ENCODE assay signal across 8 cellular contexts in the genomic region with DNA sequence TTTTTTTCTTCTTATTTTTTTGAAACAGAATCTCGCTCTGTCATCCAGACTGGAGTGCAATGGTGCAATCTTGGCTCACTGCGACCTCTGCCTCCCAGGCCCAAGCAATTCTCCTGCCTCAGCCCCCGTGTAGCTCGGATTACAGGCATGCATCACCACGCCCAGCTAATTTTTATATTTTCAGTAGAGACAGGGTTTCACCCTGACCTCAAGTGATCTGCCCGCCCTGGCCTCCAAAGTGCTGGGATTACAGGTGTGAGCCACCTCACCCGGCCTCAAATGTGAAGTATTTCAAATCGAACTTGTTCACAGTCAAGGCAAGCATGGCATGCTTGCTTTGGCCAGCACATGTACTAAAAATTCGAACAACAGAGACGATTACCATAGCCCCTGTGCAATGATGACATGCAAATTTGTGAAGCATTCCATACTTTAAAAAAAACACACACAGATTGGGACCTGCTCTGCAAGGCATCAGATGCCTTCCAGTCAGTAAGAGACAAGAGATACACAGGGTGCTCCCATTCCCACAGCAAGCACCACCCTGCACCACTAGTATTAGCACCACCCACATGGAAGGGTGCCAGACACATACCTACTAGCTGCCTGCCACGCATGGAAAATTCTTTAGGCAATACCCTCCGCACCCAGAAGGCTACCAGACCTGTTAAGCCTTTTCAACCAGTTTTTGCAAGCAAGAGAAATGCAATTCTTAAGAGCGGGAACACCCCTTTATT. TPM values are rescaled to one million over a fixed set of nuclear protein-coding genes. Genes with fewer than 3 reads are reported as not detected.
A peak's percentile ranks its signal among the peaks of the same experiment; 100 is the strongest.
DNase-seq lines count a peak whose midpoint lies in the region; ATAC-seq, FAIRE-seq and TF ChIP-seq lines count a peak whose summit lies in the region.

No MANE protein-coding gene starts in this region.

- TF ChIP-seq RAD21 in HepG2 (CRISPR knock-in tag; IDR thresholded peaks at IDR 0.05) = no peak

- peak overlapping the region; percentile 68 for H3K4me3 Mint-ChIP-seq in MCF 10A (ENCODE audit: unreplicated experiment)

- no peaks in the 10 kb centered on the region for H3K9me3 ChIP-seq in HepG2 (ENCODE audit: low read length)
- H3K9me3 ChIP-seq in transverse colon = no peaks in the 10 kb centered on the region

- H3K27me3 ChIP-seq in HepG2 (ENCODE audit: control insufficient read depth in 1 of 2, insufficient read depth in 2 of 2, low read length in 2 of 2) = no peaks in the 10 kb centered on the region
- H3K27me3 ChIP-seq in transverse colon = no peaks in the 10 kb centered on the region

- peaks cover 98% of the 10 kb centered on the region for H3K79me2 ChIP-seq in HepG2 (ENCODE audit: insufficient read depth, low read length)

- peak overlapping the region; percentile 70 for H3K4me2 ChIP-seq in HepG2 (ENCODE audit: low read depth, low read length)

- H3K27me3 Mint-ChIP-seq in MCF 10A (ENCODE audit: insufficient read depth, unreplicated experiment) = no peaks in the 10 kb centered on the region

- H3K36me3 ChIP-seq in HepG2 (replicated peaks in 1 of 2; ENCODE audit: control insufficient read depth in 1 of 2, insufficient read depth in 2 of 2, low read length in 2 of 2) = peaks cover 8 to 9% of the 10 kb centered on the region in 2 experiments
- H3K36me3 ChIP-seq in transverse colon = no peaks in the 10 kb centered on the region

- peak overlapping the region; percentile 63 for H3K27ac ChIP-seq in HepG2 (ENCODE audit: extremely low read length, insufficient read depth, low read length)
- H3K27ac ChIP-seq in transverse colon = peak overlapping the region; percentile 39 to 69 (median 55)

- ATAC-seq in HepG2 = peak; percentile 77

- CTCF ChIA-PET in MCF 10A (lab: Yijun Ruan, JAX) (interaction anchor here (0.7 to 2.1 kb wide), 7 partner anchors 9 to 155 kb away, joined by 3 to 6 read pairs (median 3); no protein-coding TSS in a partner anchor), HepG2 (lab: Yijun Ruan, JAX; ENCODE audit: low intra/inter-chr PET ratio, low total read pairs) (no interaction called here)

- H4K20me1 ChIP-seq in HepG2 (ENCODE audit: insufficient read depth, low read length) = peaks cover 99% of the 10 kb centered on the region

- POLR2A ChIA-PET in MCF 10A (lab: Yijun Ruan, JAX) (interaction anchor here (0.7 to 5.4 kb wide), 22 partner anchors 9 to 225 kb away, joined by 3 to 55 read pairs (median 9); a partner anchor contains a TSS), HepG2 (lab: Yijun Ruan, JAX) (interaction anchor here (1.1 to 2.4 kb wide), 3 partner anchors 12 to 65 kb away, joined by 3 to 12 read pairs (median 3); a partner anchor contains a TSS)

- peak; percentile 12 for TF ChIP-seq CTCF in MCF 10A (IDR thresholded peaks at IDR 0.05; ENCODE audit: unreplicated experiment)
- peak; percentile 53 for TF ChIP-seq CTCF in HepG2 (CRISPR knock-in tag; IDR thresholded peaks at IDR 0.05)
- TF ChIP-seq CTCF in transverse colon (IDR thresholded peaks at IDR 0.05) = peak in 1 of 5 experiments; percentile 34
- no peak for TF ChIP-seq CTCF in D721Med (IDR thresholded peaks at IDR 0.05; ENCODE audit: insufficient read depth, missing control alignments)

- no peak overlapping the region for H2AFZ ChIP-seq in HepG2 (ENCODE audit: low read length)

- H3K9ac ChIP-seq in HepG2 (ENCODE audit: insufficient read depth, low read depth, low read length) = no peak overlapping the region

- H3K4me1 Mint-ChIP-seq in MCF 10A (ENCODE audit: insufficient read depth, unreplicated experiment) = peaks cover 49% of the 10 kb centered on the region

- H3K36me3 Mint-ChIP-seq in MCF 10A (ENCODE audit: insufficient read depth, unreplicated experiment) = peaks cover 38% of the 10 kb centered on the region

- H3K4me3 ChIP-seq in HepG2 (replicated peaks in 1 of 3; ENCODE audit: insufficient read depth in 1 of 3, low read depth in 2 of 3, low read length in 3 of 3) (peak overlapping the region in 2 of 3 experiments; percentile 1 to 20; a peak in 3 of 6 replicates), transverse colon (no peak overlapping the region)

- intact Hi-C loops in MCF 10A (cut with micrococcal nuclease) (loop anchor here (5.0 kb wide), 2 partner anchors 44 to 46 kb away; no protein-coding TSS in a partner anchor), HepG2 (cut with micrococcal nuclease; ENCODE audit: unreplicated experiment) (loop anchor here (2.0 to 5.0 kb wide), 3 partner anchors 26 to 64 kb away; a partner anchor contains a TSS), transverse colon (cut with DNase I; ENCODE audit: low total_unique reads) (no loop called here)

- BruUV-seq in MCF 10A (replicated peaks; lab: Mats Ljungman, UMichigan) (no TSS peak), HepG2 (replicated peaks; lab: Mats Ljungman, UMichigan) (no TSS peak)

- TF ChIP-seq POLR2A in HepG2 (IDR thresholded peaks at IDR 0.05; ENCODE audit: insufficient read depth in 1 of 2, low read depth in 2 of 2, low read length in 2 of 2) (no peak), transverse colon (IDR thresholded peaks at IDR 0.05) (no peak), GM12892 (IDR thresholded peaks at IDR 0.05; ENCODE audit: low read depth, low read length) (no peak)

- no peak for TF ChIP-seq EP300 in HepG2 (IDR thresholded peaks at IDR 0.05; ENCODE audit: low read depth in 2 of 2, low read length in 2 of 2)
- no peak for TF ChIP-seq EP300 in HepG2 (CRISPR knock-in tag; IDR thresholded peaks at IDR 0.05; ENCODE audit: borderline replicate concordance)
- TF ChIP-seq EP300 in transverse colon (IDR thresholded peaks at IDR 0.05; ENCODE audit: low read depth) = no peak

- peak overlapping the region; percentile 95 for H3K27ac Mint-ChIP-seq in MCF 10A (ENCODE audit: low read depth, unreplicated experiment)

- FAIRE-seq in HepG2 (lab: Jason Lieb, UNC) (peak; percentile 70), D721Med (lab: Jason Lieb, UNC) (no peak), GM12892 (lab: Jason Lieb, UNC) (no peak)

- H3K9me3 Mint-ChIP-seq in MCF 10A (ENCODE audit: unreplicated experiment) = no peaks in the 10 kb centered on the region

- WGBS in HepG2 (ENCODE audit: low lambda C conversion rate) = 13% methylated on average over 13 of the region's 13 CpGs
- 44 to 46% methylated on average over 7 to 13 of the region's 13 CpGs for WGBS in transverse colon (ENCODE audit: low coverage in 1 of 2), 2 donors

- in situ Hi-C loops in Caki2 (cut with HindIII; ENCODE audit: low pct_unique_long_range_greater_than_20kb, low sequenced_read_pairs) (no loop called here), HepG2 (cut with HindIII; ENCODE audit: extremely low pct_ligation_motif_present, low pct_unique_long_range_greater_than_20kb) (no loop called here), transverse colon (cut with MboI; ENCODE audit: low pct_ligation_motif_present in 1 of 4, low pct_unique_long_range_greater_than_20kb in 1 of 4, low sequenced_read_pairs in 3 of 4) (no loop called here)

- H3K4me1 ChIP-seq in HepG2 (ENCODE audit: insufficient read depth, low read length) (peaks cover 89% of the 10 kb centered on the region), transverse colon (peaks cover 61 to 89% (median 73%) of the 10 kb centered on the region in 4 donors)

- DNase-seq in Caki2 (ENCODE audit: low read depth) (peak; percentile 89), LHCN-M2 (ENCODE audit: low read depth) (peak; percentile 51), MCF 10A (ENCODE audit: unreplicated experiment) (peak; percentile 95), HepG2 (ENCODE audit: low spot score) (peak; percentile 89), transverse colon (peak; percentile 70), D721Med (ENCODE audit: insufficient read length, low spot score) (no peak), GM12892 (ENCODE audit: insufficient read length) (no peak)
- DNase-seq in activated CD4-positive, CD25-positive, alpha-beta regulatory T cell treated with anti-CD3 and anti-CD28 coated beads, Interleukin-2, amount 50 U/mL, for 72 hours = no peak

TF ChIP-seq in HepG2, 621 proteins besides CTCF, POLR2A, EP300 and RAD21 (continues in another document):
- TF ChIP-seq, protein P1, sequence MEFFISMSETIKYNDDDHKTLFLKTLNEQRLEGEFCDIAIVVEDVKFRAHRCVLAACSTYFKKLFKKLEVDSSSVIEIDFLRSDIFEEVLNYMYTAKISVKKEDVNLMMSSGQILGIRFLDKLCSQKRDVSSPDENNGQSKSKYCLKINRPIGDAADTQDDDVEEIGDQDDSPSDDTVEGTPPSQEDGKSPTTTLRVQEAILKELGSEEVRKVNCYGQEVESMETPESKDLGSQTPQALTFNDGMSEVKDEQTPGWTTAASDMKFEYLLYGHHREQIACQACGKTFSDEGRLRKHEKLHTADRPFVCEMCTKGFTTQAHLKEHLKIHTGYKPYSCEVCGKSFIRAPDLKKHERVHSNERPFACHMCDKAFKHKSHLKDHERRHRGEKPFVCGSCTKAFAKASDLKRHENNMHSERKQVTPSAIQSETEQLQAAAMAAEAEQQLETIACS (CRISPR knock-in tag; IDR thresholded peaks at IDR 0.05) = peak; percentile 45; the same call in 1 of the 2 replicates
- no peak for TF ChIP-seq NFATC3 (CRISPR knock-in tag; IDR thresholded peaks at IDR 0.05)

RNA-seq across cellular contexts. Expression of a gene that starts 47.2 kb away (rescaled TPM):
- total RNA-seq in Caki2 (2014; rRNA removed; shearing (Covaris generic); ENCODE audit: low replicate concordance) = 48.0 and 56.3 TPM in 2 replicates
- total RNA-seq in LHCN-M2 (2014; rRNA removed) (44.6 and 63.4 TPM in 2 replicates), MCF 10A (2022) (218 and 237 TPM in 2 replicates), HepG2 (2016; rRNA removed; fragmentation: Illumina TruSeq; extraction: Trizol) (21.4 and 24.4 TPM in 2 replicates), transverse colon (100 to 1,000 TPM; 109 to 281 (median 142) TPM)
- 57.6 TPM for polyA plus RNA-seq in LHCN-M2 (2012)
- 54.2 and 55.2 TPM in 2 replicates for total RNA-seq in HepG2 (2016; cell fraction: cytosol; rRNA removed; fragmentation: Illumina TruSeq; extraction: Trizol; ENCODE audit: low read depth)
- 17.9 and 22.3 TPM in 2 replicates for total RNA-seq in HepG2 (2016; cell fraction: insoluble cytoplasmic fraction; rRNA removed; fragmentation: Illumina TruSeq; extraction: Trizol)
- 22.4 and 27.0 TPM in 2 replicates for total RNA-seq in HepG2 (2016; cell fraction: membrane; rRNA removed; fragmentation: Illumina TruSeq; extraction: Trizol)
- 48.5 and 63.5 TPM in 2 replicates for total RNA-seq in HepG2 (2016; cell fraction: nucleus; rRNA removed; fragmentation: Illumina TruSeq; extraction: Trizol)
- polyA plus RNA-seq in HepG2 (2011; rRNA removed) = 38.4 and 42.3 TPM in 2 replicates
- 31.1 and 36.3 TPM in 2 replicates for polyA plus RNA-seq in HepG2 (2011; cell fraction: cytosol; rRNA removed)
- polyA plus RNA-seq in HepG2 (2011; cell fraction: nucleus; rRNA removed) = 155 and 191 TPM in 2 replicates
- 78.6 and 89.8 TPM in 2 replicates for polyA plus RNA-seq in HepG2 (2012)
- 10.6 and 13.9 TPM in 2 replicates for polyA plus RNA-seq in HepG2 (2016; cell fraction: cytosol; fragmentation: Illumina TruSeq; extraction: Trizol; ENCODE audit: low read depth)
- 35.2 and 50.6 TPM in 2 replicates for polyA plus RNA-seq in HepG2 (2016; cell fraction: insoluble cytoplasmic fraction; fragmentation: Illumina TruSeq; extraction: Trizol; ENCODE audit: low read depth)
- 29.5 and 30.6 TPM in 2 replicates for polyA plus RNA-seq in HepG2 (2016; cell fraction: membrane; fragmentation: Illumina TruSeq; extraction: Trizol; ENCODE audit: low read depth)
- 190 and 216 TPM in 2 replicates for polyA plus RNA-seq in HepG2 (2016; cell fraction: nucleus; fragmentation: Illumina TruSeq; extraction: Trizol; ENCODE audit: insufficient read depth, low read depth)
- polyA minus RNA-seq in HepG2 (2011; rRNA and poly(A)+ RNA removed; ENCODE audit: low replicate concordance) = 38.6 and 64.5 TPM in 2 replicates
- 32.5 and 37.0 TPM in 2 replicates for polyA minus RNA-seq in HepG2 (2011; cell fraction: cytosol; rRNA and poly(A)+ RNA removed)
- polyA minus RNA-seq in HepG2 (2011; cell fraction: nucleus; rRNA and poly(A)+ RNA removed) = 104 and 109 TPM in 2 replicates
- 48.7 TPM for polyA plus RNA-seq in GM12892 (2012; ENCODE audit: missing spikeins)

Comparison
In these comparisons a context has a peak if more than half of its experiments do, and no peak if none do; other contexts are left out.
1. DNase-seq: peak in Caki2 (single experiment), LHCN-M2 (single experiment), MCF 10A (single experiment), HepG2 (single experiment) and transverse colon (single experiment); none in D721Med (single experiment), activated CD4-positive, CD25-positive, alpha-beta regulatory T cell treated with anti-CD3 and anti-CD28 coated beads, Interleukin-2, amount 50 U/mL, for 72 hours (single experiment) and GM12892 (single experiment).
2. H3K4me3 ChIP-seq: peak in HepG2 (2 of 3); none in transverse colon (0 of 4).